Comparison of ENCODE assay signal across 15 cellular contexts in genomic region chr7:85274452-85274851, GRCh38.
"Had no signal": no experiment of that assay in that cellular context is flagged by ENCODE, and none has a peak within 500 bp of the region (broad histone marks: within the 10 kb centered on the region; RNA-seq: fewer than 3 reads in every experiment).

No MANE protein-coding gene starts in this region.

- H3K27me3 ChIP-seq: foreskin keratinocyte, stomach, upper lobe of right lung had no signal

- DNase-seq: activated CD4-positive, alpha-beta T cell treated with anti-CD3 and anti-CD28 coated beads, Interleukin-2, amount 50 U/mL, for 1 hour; activated CD8-positive, alpha-beta memory T cell treated with anti-CD3 and anti-CD28 coated beads for 24 hours; anterior cingulate cortex; effector CD8-positive, alpha-beta T cell; foreskin keratinocyte; head of caudate nucleus; naive B cell; retina; stimulated activated CD4-positive, alpha-beta T cell treated with anti-CD3 and anti-CD28 coated beads, Interleukin-12 subunit alpha, Interleukin-12 subunit beta, amount 100 ng/mL, for 4 hours; stimulated activated CD4-positive, alpha-beta T cell treated with anti-CD3 and anti-CD28 coated beads, Interleukin-2, amount 100 ng/mL, for 24 hours; stomach; upper lobe of right lung had no signal

- H3K4me1 ChIP-seq: foreskin keratinocyte, stomach, upper lobe of right lung had no signal

- ATAC-seq: activated CD4-positive, CD25-positive, alpha-beta regulatory T cell treated with anti-CD3 and anti-CD28 coated beads, Interleukin-2, amount 50 U/mL, for 24 hours; foreskin keratinocyte; upper lobe of right lung had no signal

- H3K27ac ChIP-seq: foreskin keratinocyte, stomach, thoracic aorta, upper lobe of right lung had no signal

- H3K36me3 ChIP-seq: stomach, thoracic aorta, upper lobe of right lung had no signal

- H3K9me3 ChIP-seq: stomach, thoracic aorta, upper lobe of right lung had no signal

- H3K4me3 ChIP-seq: lung, stomach, thoracic aorta, upper lobe of right lung had no signal
